Comparison of ENCODE assay signal across 29 cellular contexts in the genomic region with DNA sequence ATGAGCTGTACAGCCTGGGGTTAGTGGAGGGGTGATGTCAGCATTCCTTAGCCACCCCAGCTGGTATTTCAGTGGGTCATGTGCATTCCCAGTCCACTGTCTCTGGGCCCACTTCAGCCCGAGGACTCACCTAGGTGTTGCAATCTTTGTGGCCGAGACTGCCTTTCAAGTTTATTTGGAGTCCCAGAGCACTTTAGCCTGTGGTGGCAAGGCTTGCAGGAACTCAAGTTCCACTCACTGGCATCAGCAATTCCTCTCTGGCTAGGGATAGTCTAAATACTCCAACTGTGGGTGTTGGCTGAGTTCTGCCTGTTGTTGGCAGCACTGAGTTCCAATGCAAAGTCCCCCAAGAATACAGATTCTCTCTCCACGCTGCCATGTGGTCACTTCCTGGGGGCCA.
DNase-seq lines count a peak whose midpoint lies in the region; ATAC-seq and TF ChIP-seq lines count a peak whose summit lies in the region.
"Had no signal": no experiment of that assay in that cellular context is flagged by ENCODE, and none has a peak within 500 bp of the region (broad histone marks: within the 10 kb centered on the region; RNA-seq: fewer than 3 reads in every experiment).

No MANE protein-coding gene starts in this region.

- POLR2A ChIA-PET in PC-3 (lab: Charles Lee; ENCODE audit: unreplicated experiment), result no interaction called here
- POLR2A ChIA-PET in SK-N-SH (lab: Yijun Ruan, JAX), result no interaction called here

- H2BK120ac ChIP-seq in trophoblast cell (ENCODE audit: insufficient read depth, low read length, poor library complexity), result no peak overlapping the region

- no peaks in the 10 kb centered on the region for H3K36me3 ChIP-seq in PC-3 (ENCODE audit: low read depth, low read length)
- no peaks in the 10 kb centered on the region for H3K36me3 ChIP-seq in trophoblast cell (ENCODE audit: control insufficient read depth in 1 of 2, insufficient read depth in 2 of 2, low read length in 2 of 2)
- no peaks in the 10 kb centered on the region for H3K36me3 ChIP-seq in SK-N-SH (replicated peaks in 1 of 2; ENCODE audit: control insufficient read depth in 1 of 2, insufficient read depth in 2 of 2, low read length in 1 of 2)
- H3K36me3 ChIP-seq: BE2C, heart right ventricle had no signal

- no peaks in the 10 kb centered on the region for H3K9me2 ChIP-seq in PC-3 (replicated peaks; ENCODE audit: low read length)
- no peaks in the 10 kb centered on the region for H3K9me2 ChIP-seq in SK-N-SH

- peaks cover 19% of the 10 kb centered on the region for H3K27me3 ChIP-seq in PC-3 (ENCODE audit: low read length)
- no peaks in the 10 kb centered on the region for H3K27me3 ChIP-seq in foreskin keratinocyte
- no peaks in the 10 kb centered on the region for H3K27me3 ChIP-seq in trophoblast cell (ENCODE audit: insufficient read depth, low read length)
- no peaks in the 10 kb centered on the region for H3K27me3 ChIP-seq in SK-N-SH (ENCODE audit: insufficient read depth)
- H3K27me3 ChIP-seq: BE2C, heart right ventricle had no signal

- no peak overlapping the region for H2BK5ac ChIP-seq in trophoblast cell (ENCODE audit: low read depth, low read length, poor library complexity)

- H4K91ac ChIP-seq in trophoblast cell (ENCODE audit: low read depth, low read length), result no peak overlapping the region

- BruUV-seq in PC-3 (replicated peaks; lab: Mats Ljungman, UMichigan), result no TSS peak

- ATAC-seq in PC-3 (no peak), foreskin keratinocyte (peak; percentile 46), GM21529 (IDR thresholded peaks at IDR 0.05; ENCODE audit: unreplicated experiment) (no peak)
- ATAC-seq: heart right ventricle, psoas muscle had no signal

- H3K14ac ChIP-seq in trophoblast cell (ENCODE audit: low read length), result no peak overlapping the region

- no peak overlapping the region for H3K18ac ChIP-seq in trophoblast cell (ENCODE audit: low read length)

- no peak overlapping the region for H3K23ac ChIP-seq in trophoblast cell (ENCODE audit: low read length)

- H3K9me3 ChIP-seq in PC-3 (ENCODE audit: low read length) (no peaks in the 10 kb centered on the region), trophoblast cell (ENCODE audit: insufficient read depth, low read depth, low read length) (no peaks in the 10 kb centered on the region), SK-N-SH (no peaks in the 10 kb centered on the region)
- H3K9me3 ChIP-seq: BE2C, heart right ventricle, psoas muscle had no signal

- CTCF ChIA-PET in PC-3 (lab: Charles Lee), result no interaction called here
- CTCF ChIA-PET in SK-N-SH (lab: Yijun Ruan, JAX), result no interaction called here

- H4K8ac ChIP-seq in trophoblast cell (ENCODE audit: low read depth, low read length), result no peak overlapping the region

- H3K4me2 ChIP-seq in PC-3 (ENCODE audit: low read length) (no peak overlapping the region), trophoblast cell (ENCODE audit: low read length) (no peak overlapping the region), SK-N-SH (no peak overlapping the region)

- H2AFZ ChIP-seq in PC-3 (ENCODE audit: low read length), result no peak overlapping the region
- no peak overlapping the region for H2AFZ ChIP-seq in trophoblast cell (ENCODE audit: insufficient read depth, low read length, poor library complexity)
- H2AFZ ChIP-seq in SK-N-SH (ENCODE audit: low read depth), result no peak overlapping the region

- H3K79me2 ChIP-seq in PC-3 (ENCODE audit: low read length), result no peaks in the 10 kb centered on the region
- H3K79me2 ChIP-seq in trophoblast cell (ENCODE audit: control insufficient read depth, insufficient read depth, low read length, poor library complexity), result no peaks in the 10 kb centered on the region
- H3K79me2 ChIP-seq in SK-N-SH (ENCODE audit: insufficient read depth), result no peaks in the 10 kb centered on the region

- no peak overlapping the region for H3K4ac ChIP-seq in trophoblast cell (ENCODE audit: low read depth, low read length)

- no peak for TF ChIP-seq RAD21 in SK-N-SH (IDR thresholded peaks at IDR 0.05; ENCODE audit: low read length)

- H3K27ac ChIP-seq in PC-3 (ENCODE audit: low read length) (no peak overlapping the region), foreskin keratinocyte (no peak overlapping the region), trophoblast cell (ENCODE audit: low read depth, low read length) (no peak overlapping the region), SK-N-SH (ENCODE audit: low read depth in 2 of 2, low read length in 1 of 2) (no peak overlapping the region)
- H3K27ac ChIP-seq: heart right ventricle, psoas muscle had no signal

- TF ChIP-seq EP300 in SK-N-SH (IDR thresholded peaks at IDR 0.05; ENCODE audit: borderline replicate concordance in 1 of 2, low read depth in 1 of 2, low read length in 1 of 2), result no peak

- WGBS in trophoblast cell (ENCODE audit: extremely low coverage, insufficient coverage, insufficient read length), result no CpG with 5 or more reads among the region's 3 CpGs
- 0% methylated on average over 3 of the region's 3 CpGs for WGBS in SK-N-SH (ENCODE audit: low lambda C conversion rate)

- no peak overlapping the region for H2BK12ac ChIP-seq in trophoblast cell (ENCODE audit: low read length)

- TF ChIP-seq CTCF in GM12872 (IDR thresholded peaks at IDR 0.05; ENCODE audit: insufficient read depth, low read depth, low read length), result peak; percentile 16; the same call in 1 of the 3 replicates
- TF ChIP-seq CTCF in PC-3 (conservative IDR thresholded peaks at IDR 0.05; ENCODE audit: low read depth, low read length), result peak; percentile 32; the same call in 1 of the 2 replicates
- no peak for TF ChIP-seq CTCF in foreskin keratinocyte (conservative IDR thresholded peaks at IDR 0.05)
- TF ChIP-seq CTCF in SK-N-SH (IDR thresholded peaks at IDR 0.05), result no peak

- H3K4me1 ChIP-seq in PC-3 (ENCODE audit: insufficient read depth, low read length) (no peaks in the 10 kb centered on the region), foreskin keratinocyte (no peaks in the 10 kb centered on the region), trophoblast cell (ENCODE audit: control insufficient read depth in 1 of 2, insufficient read depth in 2 of 2, low read length in 2 of 2) (no peaks in the 10 kb centered on the region), SK-N-SH (ENCODE audit: control insufficient read depth in 1 of 2, insufficient read depth in 2 of 2, low read depth in 1 of 2, low read length in 1 of 2) (no peaks in the 10 kb centered on the region)
- H3K4me1 ChIP-seq: BE2C, heart right ventricle, psoas muscle had no signal

- no peaks in the 10 kb centered on the region for H3K79me1 ChIP-seq in trophoblast cell (ENCODE audit: low read length)

- H3F3A ChIP-seq in PC-3 (ENCODE audit: low read length, unreplicated experiment) (no peaks in the 10 kb centered on the region), SK-N-SH (replicated peaks; ENCODE audit: insufficient read depth) (no peaks in the 10 kb centered on the region)

- H3K9ac ChIP-seq in PC-3 (ENCODE audit: low read length) (no peak overlapping the region), trophoblast cell (ENCODE audit: low read length) (no peak overlapping the region), SK-N-SH (no peak overlapping the region)

- H4K12ac ChIP-seq in trophoblast cell (ENCODE audit: low read depth, low read length), result no peak overlapping the region

- no peaks in the 10 kb centered on the region for H4K20me1 ChIP-seq in PC-3 (ENCODE audit: low read length)
- H4K20me1 ChIP-seq in SK-N-SH (ENCODE audit: insufficient read depth), result no peaks in the 10 kb centered on the region

- no peak overlapping the region for H2AK5ac ChIP-seq in trophoblast cell (ENCODE audit: low read length)

- intact Hi-C loops in PC-3 (cut with micrococcal nuclease), result no loop called here

- DNase-seq in PC-3, result peak; percentile 16
- DNase-seq in foreskin keratinocyte, result peak; percentile 3 to 60
- DNase-seq in trophoblast cell, result peak; percentile 18 to 40
- no peak for DNase-seq in epidermal melanocyte (ENCODE audit: insufficient read length, low spot score)
- no peak for DNase-seq in SK-N-SH
- DNase-seq in occipital lobe (lab: John Stamatoyannopoulos, UW), result no peak
- DNase-seq: activated CD4-positive, alpha-beta memory T cell treated with anti-CD3 and anti-CD28 coated beads for 36 hours; activated CD4-positive, CD25-positive, alpha-beta regulatory T cell treated with anti-CD3 and anti-CD28 coated beads, Interleukin-2, amount 50 U/mL, for 72 hours; activated CD8-positive, alpha-beta memory T cell treated with anti-CD3 and anti-CD28 coated beads, Interleukin-2, amount 50 U/mL, for 4 hours; activated naive CD4-positive, alpha-beta T cell treated with anti-CD3 and anti-CD28 coated beads, Interleukin-2, amount 50 U/mL, for 16 hours; amygdala; BE2C; CD8-positive, alpha-beta memory T cell; DMS153; effector CD8-positive, alpha-beta T cell; foreskin fibroblast; heart right ventricle; Kasumi-1; naive B cell; NCI-H1048; NCI-H1694 treated with DMSO at 0.1 percent for 48 hours; NCI-H2171; NCI-H526; nucleus accumbens; psoas muscle; stimulated activated CD4-positive, alpha-beta T cell treated with anti-CD3 and anti-CD28 coated beads, Interleukin-15, amount 100 ng/mL, for 24 hours; stimulated activated naive CD4-positive, alpha-beta T cell treated with Interleukin-2 at 50 U/mL for 16 hours had no signal

- no peak overlapping the region for H3K4me3 ChIP-seq in PC-3 (ENCODE audit: low read length)
- H3K4me3 ChIP-seq in trophoblast cell (ENCODE audit: low read depth, low read length), result no peak overlapping the region
- no peak overlapping the region for H3K4me3 ChIP-seq in SK-N-SH (ENCODE audit: low read depth in 2 of 2, low read length in 1 of 2)
- H3K4me3 ChIP-seq: heart right ventricle, psoas muscle had no signal

TF ChIP-seq in SK-N-SH, 30 proteins besides CTCF, POLR2A, EP300 and RAD21 (continues in another document):
- TF ChIP-seq MXI1 (IDR thresholded peaks at IDR 0.05; ENCODE audit: low read depth, low read length) (no peak), POLR2AphosphoS5 (IDR thresholded peaks at IDR 0.05; ENCODE audit: low read depth, low read length) (no peak), FOXM1 (IDR thresholded peaks at IDR 0.05; ENCODE audit: low read depth) (no peak), TCF12 (IDR thresholded peaks at IDR 0.05) (no peak), TAF1 (IDR thresholded peaks at IDR 0.05; ENCODE audit: borderline replicate concordance, low read depth, low read length) (no peak), JUND (IDR thresholded peaks at IDR 0.05) (no peak), RFX5 (IDR thresholded peaks at IDR 0.05; ENCODE audit: low read length) (no peak), CHD2 (IDR thresholded peaks at IDR 0.05; ENCODE audit: low read length, partially characterized antibody) (no peak), SIN3A (IDR thresholded peaks at IDR 0.05; ENCODE audit: borderline replicate concordance, low read depth, low read length) (no peak)
- TF ChIP-seq, protein P1, sequence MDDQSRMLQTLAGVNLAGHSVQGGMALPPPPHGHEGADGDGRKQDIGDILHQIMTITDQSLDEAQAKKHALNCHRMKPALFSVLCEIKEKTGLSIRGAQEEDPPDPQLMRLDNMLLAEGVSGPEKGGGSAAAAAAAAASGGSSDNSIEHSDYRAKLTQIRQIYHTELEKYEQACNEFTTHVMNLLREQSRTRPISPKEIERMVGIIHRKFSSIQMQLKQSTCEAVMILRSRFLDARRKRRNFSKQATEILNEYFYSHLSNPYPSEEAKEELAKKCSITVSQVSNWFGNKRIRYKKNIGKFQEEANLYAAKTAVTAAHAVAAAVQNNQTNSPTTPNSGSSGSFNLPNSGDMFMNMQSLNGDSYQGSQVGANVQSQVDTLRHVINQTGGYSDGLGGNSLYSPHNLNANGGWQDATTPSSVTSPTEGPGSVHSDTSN (IDR thresholded peaks at IDR 0.05), result no peak

Comparison
In these comparisons a context has a peak if more than half of its experiments do, and no peak if none do; other contexts are left out.
1. CTCF ChIP-seq: peak in GM12872 (single experiment) and PC-3 (single experiment); none in foreskin keratinocyte (single experiment) and SK-N-SH (single experiment).
2. DNase-seq: peak in PC-3 (single experiment), foreskin keratinocyte (2 of 2) and trophoblast cell (2 of 2); none in epidermal melanocyte (single experiment), SK-N-SH (single experiment) and occipital lobe (single experiment).